8 cellular contexts compared by ENCODE assay signal in genomic region chr12:123390415-123391093, GRCh38. TPM values are rescaled to one million over a fixed set of nuclear protein-coding genes. Genes with fewer than 3 reads are reported as not detected.
DNase-seq lines count a peak whose midpoint lies in the region; ATAC-seq and TF ChIP-seq lines count a peak whose summit lies in the region.

No MANE protein-coding gene starts in this region.

- no peak overlapping the region for H4K12ac ChIP-seq in trophoblast cell (ENCODE audit: low read depth, low read length)

- H3K36me3 Mint-ChIP-seq in CD8-positive, alpha-beta memory T cell, result peaks cover 0 to 47% (median 2%) of the 10 kb centered on the region in 3 donors
- peaks cover 20% of the 10 kb centered on the region for H3K36me3 Mint-ChIP-seq in T-cell

- ATAC-seq in T-cell (replicated peaks in 1 of 4) (no peak), GM19397 (IDR thresholded peaks at IDR 0.05; ENCODE audit: unreplicated experiment) (no peak)

- intact Hi-C loops in esophagus muscularis mucosa (cut with DNase I), result loop anchor here (5.0 kb wide), 1 partner anchor 67 kb away; the partner anchor contains the start of gene SNRNP35

- POLR2A ChIA-PET in CD8-positive, alpha-beta memory T cell (lab: Charles Lee), result interaction anchor here (1.1 kb wide), 1 partner anchor 27 kb away, joined by 3 read pairs; no protein-coding TSS in a partner anchor
- POLR2A ChIA-PET in T-cell (lab: Charles Lee), result no interaction called here

- peaks cover 19% of the 10 kb centered on the region for H3K4me1 ChIP-seq in CD8-positive, alpha-beta memory T cell (ENCODE audit: insufficient read depth, low read length)
- peaks cover 36 to 78% (median 70%) of the 10 kb centered on the region in 4 donors for H3K4me1 ChIP-seq in esophagus muscularis mucosa
- peaks cover 11 to 14% of the 10 kb centered on the region in 2 experiments for H3K4me1 ChIP-seq in trophoblast cell (ENCODE audit: control insufficient read depth in 1 of 2, insufficient read depth in 2 of 2, low read length in 2 of 2)

- TF ChIP-seq CTCF in esophagus muscularis mucosa (IDR thresholded peaks at IDR 0.05), result no peak

- H3K36me3 ChIP-seq in CD8-positive, alpha-beta memory T cell (ENCODE audit: insufficient read depth, low read length), result peaks cover 15% of the 10 kb centered on the region
- peaks cover 34 to 50% (median 43%) of the 10 kb centered on the region in 4 donors for H3K36me3 ChIP-seq in esophagus muscularis mucosa
- H3K36me3 ChIP-seq in trophoblast cell (ENCODE audit: control insufficient read depth in 1 of 2, insufficient read depth in 2 of 2, low read length in 2 of 2), result peaks cover 36 to 38% of the 10 kb centered on the region in 2 experiments

- H3K9me3 Mint-ChIP-seq in CD8-positive, alpha-beta memory T cell, result no peaks in the 10 kb centered on the region
- no peaks in the 10 kb centered on the region for H3K9me3 Mint-ChIP-seq in T-cell

- peak overlapping the region; percentile 64 to 94 (median 86) for H3K27ac Mint-ChIP-seq in CD8-positive, alpha-beta memory T cell
- peak overlapping the region; percentile 88 to 92 for H3K27ac Mint-ChIP-seq in T-cell

- peaks cover 45 to 53% (median 50%) of the 10 kb centered on the region in 3 donors for H3K4me1 Mint-ChIP-seq in CD8-positive, alpha-beta memory T cell
- peaks cover 35 to 50% (median 49%) of the 10 kb centered on the region in 3 donors for H3K4me1 Mint-ChIP-seq in T-cell

- H2BK120ac ChIP-seq in trophoblast cell (ENCODE audit: insufficient read depth, low read length, poor library complexity), result no peak overlapping the region

- H3K18ac ChIP-seq in trophoblast cell (ENCODE audit: low read length), result no peak overlapping the region

- no peaks in the 10 kb centered on the region for H3K27me3 ChIP-seq in CD8-positive, alpha-beta memory T cell (ENCODE audit: insufficient read depth, low read length, poor library complexity, severe bottlenecking)
- H3K27me3 ChIP-seq in esophagus muscularis mucosa (no peaks in the 10 kb centered on the region), trophoblast cell (ENCODE audit: insufficient read depth, low read length) (no peaks in the 10 kb centered on the region)

- H3K4me3 Mint-ChIP-seq in CD8-positive, alpha-beta memory T cell, result peak overlapping the region; percentile 78 to 95 (median 90)
- H3K4me3 Mint-ChIP-seq in T-cell, result peak overlapping the region; percentile 82 to 87 (median 87)

- H4K8ac ChIP-seq in trophoblast cell (ENCODE audit: low read depth, low read length), result no peak overlapping the region

- H2BK12ac ChIP-seq in trophoblast cell (ENCODE audit: low read length), result no peak overlapping the region

- peak overlapping the region; percentile 32 for H3K4me3 ChIP-seq in CD8-positive, alpha-beta memory T cell (ENCODE audit: low read length)
- H3K4me3 ChIP-seq in esophagus muscularis mucosa, result peak overlapping the region; percentile 77 to 88 (median 77)
- no peak overlapping the region for H3K4me3 ChIP-seq in trophoblast cell (ENCODE audit: low read depth, low read length)

- H3K27me3 Mint-ChIP-seq in CD8-positive, alpha-beta memory T cell, result no peaks in the 10 kb centered on the region
- no peaks in the 10 kb centered on the region for H3K27me3 Mint-ChIP-seq in T-cell

- no peak overlapping the region for H3K9ac ChIP-seq in trophoblast cell (ENCODE audit: low read length)

- H3K27ac ChIP-seq in CD8-positive, alpha-beta memory T cell (ENCODE audit: low read depth, low read length), result peak overlapping the region; percentile 16
- H3K27ac ChIP-seq in esophagus muscularis mucosa (replicated peaks in 1 of 4) (peak overlapping the region; percentile 89 to 96 (median 92)), trophoblast cell (ENCODE audit: low read depth, low read length) (no peak overlapping the region)

- DNase-seq in CD8-positive, alpha-beta memory T cell, result no peak
- DNase-seq in T-cell, result no peak
- DNase-seq in esophagus muscularis mucosa (ENCODE audit: extremely low spot score), result no peak
- no peak for DNase-seq in trophoblast cell
- no peak for DNase-seq in ureter (ENCODE audit: low spot score)
- no peak for DNase-seq in NCI-H2171 treated with DMSO at 0.1 percent for 48 hours (lab: John Stamatoyannopoulos, UW)
- no peak for DNase-seq in activated CD8-positive, alpha-beta memory T cell treated with anti-CD3 and anti-CD28 coated beads, Interleukin-2, amount 50 U/mL, for 48 hours

- H3K14ac ChIP-seq in trophoblast cell (ENCODE audit: low read length), result peak overlapping the region; percentile 68

- 45% methylated on average over 15 of the region's 15 CpGs for WGBS in esophagus muscularis mucosa
- no CpG with 5 or more reads among the region's 15 CpGs for WGBS in trophoblast cell (ENCODE audit: extremely low coverage, insufficient coverage, insufficient read length)

- no peak for TF ChIP-seq EP300 in esophagus muscularis mucosa (IDR thresholded peaks at IDR 0.05)

- peaks cover 10% of the 10 kb centered on the region for H3K79me1 ChIP-seq in trophoblast cell (ENCODE audit: low read length)

- CTCF ChIA-PET in CD8-positive, alpha-beta memory T cell (lab: Charles Lee), result interaction anchor here (1.1 to 1.5 kb wide), 3 partner anchors 9 to 25 kb away, joined by 3 to 5 read pairs (median 5); partner anchors contain the start of gene SBNO1
- CTCF ChIA-PET in T-cell (lab: Charles Lee), result no interaction called here

- H3K79me2 ChIP-seq in trophoblast cell (ENCODE audit: control insufficient read depth, insufficient read depth, low read length, poor library complexity), result peaks cover 5% of the 10 kb centered on the region

- no peak overlapping the region for H3K23ac ChIP-seq in trophoblast cell (ENCODE audit: low read length)

- H3K4ac ChIP-seq in trophoblast cell (ENCODE audit: low read depth, low read length), result no peak overlapping the region

- peak overlapping the region; percentile 82 for H3K4me2 ChIP-seq in trophoblast cell (ENCODE audit: low read length)

- TF ChIP-seq POLR2A in esophagus muscularis mucosa (IDR thresholded peaks at IDR 0.05; ENCODE audit: low read depth), result no peak

- H2AFZ ChIP-seq in trophoblast cell (ENCODE audit: insufficient read depth, low read length, poor library complexity), result no peak overlapping the region

- no peak overlapping the region for H2AK5ac ChIP-seq in trophoblast cell (ENCODE audit: low read length)

- H4K91ac ChIP-seq in trophoblast cell (ENCODE audit: low read depth, low read length), result no peak overlapping the region

- H2BK5ac ChIP-seq in trophoblast cell (ENCODE audit: low read depth, low read length, poor library complexity), result peak overlapping the region; percentile 77

- no peaks in the 10 kb centered on the region for H3K9me3 ChIP-seq in CD8-positive, alpha-beta memory T cell (ENCODE audit: low read length)
- H3K9me3 ChIP-seq in esophagus muscularis mucosa, result no peaks in the 10 kb centered on the region
- H3K9me3 ChIP-seq in trophoblast cell (ENCODE audit: insufficient read depth, low read depth, low read length), result no peaks in the 10 kb centered on the region

RNA-seq across cellular contexts. Expression of gene KMT5A, which starts 6.6 kb away (rescaled TPM):
- 10 to 100 TPM; 46.8 to 49.9 TPM for total RNA-seq in CD8-positive, alpha-beta memory T cell
- 5.0 TPM for polyA plus RNA-seq in CD8-positive, alpha-beta memory T cell
- total RNA-seq in T-cell (10 to 100 TPM; 21.1 to 34.2 (median 31.8) TPM), esophagus muscularis mucosa (100 to 1,000 TPM in 1 of 4 donors, 10 to 100 TPM in 3; 49.4 to 106 (median 70.2) TPM), ureter (44.4 TPM)
- polyA plus RNA-seq in trophoblast cell (2013), result 51.7 and 53.1 TPM in 2 replicates

RNA-seq across cellular contexts. Expression of gene SBNO1, which starts 25.9 kb away (rescaled TPM):
- 10 to 100 TPM; 52.1 to 53.8 TPM for total RNA-seq in CD8-positive, alpha-beta memory T cell
- polyA plus RNA-seq in CD8-positive, alpha-beta memory T cell, result 42.8 TPM
- total RNA-seq in T-cell (10 to 100 TPM; 36.1 to 42.1 (median 38.6) TPM), esophagus muscularis mucosa (10 to 100 TPM; 26.7 to 31.8 (median 29.9) TPM), ureter (31.2 TPM)
- polyA plus RNA-seq in trophoblast cell (2013), result 30.3 and 30.7 TPM in 2 replicates

RNA-seq across cellular contexts. Expression of gene RILPL2, which starts 45.9 kb away (rescaled TPM):
- total RNA-seq in CD8-positive, alpha-beta memory T cell, result 10 to 100 TPM; 26.9 to 27.6 TPM
- polyA plus RNA-seq in CD8-positive, alpha-beta memory T cell, result 8.4 TPM
- 10 to 100 TPM in 1 of 5 donors, 1 to 10 TPM in 4; 6.0 to 10.2 (median 7.1) TPM for total RNA-seq in T-cell
- total RNA-seq in esophagus muscularis mucosa, result 1 to 10 TPM; 5.4 to 7.6 (median 5.8) TPM
- polyA plus RNA-seq in trophoblast cell (2013), result 4.1 and 4.7 TPM in 2 replicates
- 7.8 TPM for total RNA-seq in ureter
